1 cellular context compared by ENCODE assay signal in the genomic region with DNA sequence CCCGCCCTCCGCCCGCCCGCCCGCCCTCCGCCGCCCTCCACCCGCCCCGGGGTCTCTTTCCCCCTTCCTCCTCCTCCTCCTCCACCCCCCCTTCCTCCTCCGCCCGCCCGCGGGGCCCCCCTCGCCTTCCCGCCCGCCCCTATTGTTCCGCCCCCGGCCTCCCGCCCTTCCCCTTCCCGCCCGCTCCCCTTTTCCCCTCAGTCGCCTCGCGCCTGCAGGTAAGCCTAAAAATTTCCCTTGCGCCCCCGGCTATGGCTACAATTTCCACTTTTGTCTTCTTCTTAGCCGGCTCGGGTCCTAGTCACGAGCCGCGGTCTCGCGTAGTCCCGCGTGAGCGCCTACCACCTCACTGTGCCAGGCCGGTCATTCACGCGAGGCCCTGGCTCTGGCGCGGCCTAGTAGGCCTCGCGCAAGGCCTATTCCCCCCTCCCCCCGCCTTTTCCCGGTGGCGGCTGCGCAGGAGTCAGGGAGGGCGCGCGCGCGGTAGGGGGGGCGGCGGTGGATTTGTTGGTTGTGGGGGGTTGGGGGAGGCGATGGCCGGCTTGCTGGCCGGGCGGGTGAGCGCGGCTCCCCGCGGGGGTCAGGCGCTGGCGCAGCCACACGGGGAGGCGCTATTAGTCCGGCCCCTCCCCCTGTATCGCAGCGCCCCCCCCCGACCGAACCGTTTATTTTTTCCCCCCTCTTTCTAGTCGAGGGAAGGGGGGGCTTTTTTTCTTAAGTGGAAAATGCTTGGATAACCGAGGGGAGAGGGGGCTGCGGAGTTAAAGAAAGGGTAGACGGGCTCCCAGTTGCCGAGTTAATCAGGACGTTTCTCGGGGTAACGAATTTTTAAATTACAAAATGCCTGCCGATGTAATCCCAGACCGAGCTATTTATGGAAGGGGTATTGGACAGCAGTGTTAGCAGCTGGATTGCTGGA.
TF ChIP-seq lines count a peak whose summit lies in the region.

No MANE protein-coding gene starts in this region.

TF ChIP-seq in HepG2, 621 proteins besides CTCF, POLR2A, EP300 and RAD21 (continued from another document and continues in another):
- TF ChIP-seq DPF2 (CRISPR knock-in tag; IDR thresholded peaks at IDR 0.05; ENCODE audit: borderline replicate concordance, low read depth) (no peak), ZNF383 (CRISPR knock-in tag; IDR thresholded peaks at IDR 0.05; ENCODE audit: borderline replicate concordance) (no peak), HNF4A (CRISPR knock-in tag; IDR thresholded peaks at IDR 0.05) (0 out of 2 replicates have a peak, but pooled peaks have one; percentile 15), NFYC (CRISPR knock-in tag; IDR thresholded peaks at IDR 0.05) (no peak), RFX5 (IDR thresholded peaks at IDR 0.05; ENCODE audit: low read depth, low read length) (no peak), TCF7L2 (IDR thresholded peaks at IDR 0.05; ENCODE audit: low read depth, low read length) (no peak), MXD4 (CRISPR knock-in tag; IDR thresholded peaks at IDR 0.05) (no peak), SSRP1 (CRISPR knock-in tag; IDR thresholded peaks at IDR 0.05) (no peak), GATAD1 (CRISPR knock-in tag; IDR thresholded peaks at IDR 0.05) (peak; percentile 62; the same call in 1 of the 2 replicates), ZNF484 (CRISPR knock-in tag; IDR thresholded peaks at IDR 0.05; ENCODE audit: borderline replicate concordance, low read depth) (no peak; the same call in 1 of the 2 replicates), ZNF567 (CRISPR knock-in tag; IDR thresholded peaks at IDR 0.05; ENCODE audit: borderline replicate concordance) (no peak), NFYB (CRISPR knock-in tag; IDR thresholded peaks at IDR 0.05) (no peak), SPEN (CRISPR knock-in tag; IDR thresholded peaks at IDR 0.05; ENCODE audit: low read depth) (peak; percentile 96; the same call in 1 of the 2 replicates), ZNF775 (CRISPR knock-in tag; IDR thresholded peaks at IDR 0.05; ENCODE audit: borderline replicate concordance) (no peak), EEA1 (CRISPR knock-in tag; IDR thresholded peaks at IDR 0.05; ENCODE audit: borderline replicate concordance) (no peak), ZMYM3 (CRISPR knock-in tag; IDR thresholded peaks at IDR 0.05) (no peak), ZNF256 (CRISPR knock-in tag; conservative IDR thresholded peaks at IDR 0.05) (0 out of 2 replicates have a peak, but pooled peaks have one; percentile 30), DNMT3B (CRISPR knock-in tag; conservative IDR thresholded peaks at IDR 0.05) (0 out of 2 replicates have a peak, but pooled peaks have one; percentile 28), ZNF224 (CRISPR knock-in tag; IDR thresholded peaks at IDR 0.05) (0 out of 2 replicates have a peak, but pooled peaks have one; percentile 43), NR2F1 (CRISPR knock-in tag; IDR thresholded peaks at IDR 0.05) (no peak), SNAI1 (CRISPR knock-in tag; IDR thresholded peaks at IDR 0.05; ENCODE audit: borderline replicate concordance) (no peak), CCDC6 (CRISPR knock-in tag; IDR thresholded peaks at IDR 0.05) (no peak), SIN3A (IDR thresholded peaks at IDR 0.05; ENCODE audit: borderline replicate concordance, low read depth, low read length) (peak; percentile 33; the same call in 1 of the 2 replicates), ETV6 (CRISPR knock-in tag; conservative IDR thresholded peaks at IDR 0.05) (peak; percentile 27; the same call in 1 of the 2 replicates), YY1 (IDR thresholded peaks at IDR 0.05; ENCODE audit: insufficient read depth, insufficient replicate concordance, low read depth, low read length) (peak; percentile 53), SAFB2 (CRISPR knock-in tag; IDR thresholded peaks at IDR 0.05; ENCODE audit: borderline replicate concordance, low read depth) (0 out of 2 replicates have a peak, but pooled peaks have one; percentile 17), ZNF577 (CRISPR knock-in tag; IDR thresholded peaks at IDR 0.05; ENCODE audit: borderline replicate concordance, low read depth) (no peak), ZNF367 (CRISPR knock-in tag; IDR thresholded peaks at IDR 0.05; ENCODE audit: borderline replicate concordance) (0 out of 2 replicates have a peak, but pooled peaks have one; percentile 75), ZNF136 (CRISPR knock-in tag; IDR thresholded peaks at IDR 0.05; ENCODE audit: low read depth) (no peak), JUND (CRISPR knock-in tag; IDR thresholded peaks at IDR 0.05) (no peak), RNF2 (conservative IDR thresholded peaks at IDR 0.05; ENCODE audit: low read depth) (no peak), HHEX (CRISPR knock-in tag; IDR thresholded peaks at IDR 0.05) (no peak)
- TF ChIP-seq, protein P1, sequence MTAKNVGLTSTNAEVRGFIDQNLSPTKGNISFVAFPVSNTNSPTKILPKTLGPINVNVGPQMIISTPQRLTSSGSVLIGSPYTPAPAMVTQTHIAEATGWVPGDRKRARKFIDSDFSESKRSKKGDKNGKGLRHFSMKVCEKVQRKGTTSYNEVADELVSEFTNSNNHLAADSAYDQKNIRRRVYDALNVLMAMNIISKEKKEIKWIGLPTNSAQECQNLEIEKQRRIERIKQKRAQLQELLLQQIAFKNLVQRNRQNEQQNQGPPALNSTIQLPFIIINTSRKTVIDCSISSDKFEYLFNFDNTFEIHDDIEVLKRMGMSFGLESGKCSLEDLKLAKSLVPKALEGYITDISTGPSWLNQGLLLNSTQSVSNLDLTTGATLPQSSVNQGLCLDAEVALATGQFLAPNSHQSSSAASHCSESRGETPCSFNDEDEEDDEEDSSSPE (CRISPR knock-in tag; IDR thresholded peaks at IDR 0.05) = peak; percentile 64; the same call in 1 of the 2 replicates
- TF ChIP-seq, protein P2, sequence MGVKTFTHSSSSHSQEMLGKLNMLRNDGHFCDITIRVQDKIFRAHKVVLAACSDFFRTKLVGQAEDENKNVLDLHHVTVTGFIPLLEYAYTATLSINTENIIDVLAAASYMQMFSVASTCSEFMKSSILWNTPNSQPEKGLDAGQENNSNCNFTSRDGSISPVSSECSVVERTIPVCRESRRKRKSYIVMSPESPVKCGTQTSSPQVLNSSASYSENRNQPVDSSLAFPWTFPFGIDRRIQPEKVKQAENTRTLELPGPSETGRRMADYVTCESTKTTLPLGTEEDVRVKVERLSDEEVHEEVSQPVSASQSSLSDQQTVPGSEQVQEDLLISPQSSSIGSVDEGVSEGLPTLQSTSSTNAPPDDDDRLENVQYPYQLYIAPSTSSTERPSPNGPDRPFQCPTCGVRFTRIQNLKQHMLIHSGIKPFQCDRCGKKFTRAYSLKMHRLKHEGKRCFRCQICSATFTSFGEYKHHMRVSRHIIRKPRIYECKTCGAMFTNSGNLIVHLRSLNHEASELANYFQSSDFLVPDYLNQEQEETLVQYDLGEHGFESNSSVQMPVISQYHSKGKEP (CRISPR knock-in tag; IDR thresholded peaks at IDR 0.05) = no peak
- TF ChIP-seq, protein P3, sequence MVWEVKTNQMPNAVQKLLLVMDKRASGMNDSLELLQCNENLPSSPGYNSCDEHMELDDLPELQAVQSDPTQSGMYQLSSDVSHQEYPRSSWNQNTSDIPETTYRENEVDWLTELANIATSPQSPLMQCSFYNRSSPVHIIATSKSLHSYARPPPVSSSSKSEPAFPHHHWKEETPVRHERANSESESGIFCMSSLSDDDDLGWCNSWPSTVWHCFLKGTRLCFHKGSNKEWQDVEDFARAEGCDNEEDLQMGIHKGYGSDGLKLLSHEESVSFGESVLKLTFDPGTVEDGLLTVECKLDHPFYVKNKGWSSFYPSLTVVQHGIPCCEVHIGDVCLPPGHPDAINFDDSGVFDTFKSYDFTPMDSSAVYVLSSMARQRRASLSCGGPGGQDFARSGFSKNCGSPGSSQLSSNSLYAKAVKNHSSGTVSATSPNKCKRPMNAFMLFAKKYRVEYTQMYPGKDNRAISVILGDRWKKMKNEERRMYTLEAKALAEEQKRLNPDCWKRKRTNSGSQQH (CRISPR knock-in tag; IDR thresholded peaks at IDR 0.05; ENCODE audit: low read depth) = peak; percentile 87; the same call in 1 of the 2 replicates
- TF ChIP-seq, protein P4, sequence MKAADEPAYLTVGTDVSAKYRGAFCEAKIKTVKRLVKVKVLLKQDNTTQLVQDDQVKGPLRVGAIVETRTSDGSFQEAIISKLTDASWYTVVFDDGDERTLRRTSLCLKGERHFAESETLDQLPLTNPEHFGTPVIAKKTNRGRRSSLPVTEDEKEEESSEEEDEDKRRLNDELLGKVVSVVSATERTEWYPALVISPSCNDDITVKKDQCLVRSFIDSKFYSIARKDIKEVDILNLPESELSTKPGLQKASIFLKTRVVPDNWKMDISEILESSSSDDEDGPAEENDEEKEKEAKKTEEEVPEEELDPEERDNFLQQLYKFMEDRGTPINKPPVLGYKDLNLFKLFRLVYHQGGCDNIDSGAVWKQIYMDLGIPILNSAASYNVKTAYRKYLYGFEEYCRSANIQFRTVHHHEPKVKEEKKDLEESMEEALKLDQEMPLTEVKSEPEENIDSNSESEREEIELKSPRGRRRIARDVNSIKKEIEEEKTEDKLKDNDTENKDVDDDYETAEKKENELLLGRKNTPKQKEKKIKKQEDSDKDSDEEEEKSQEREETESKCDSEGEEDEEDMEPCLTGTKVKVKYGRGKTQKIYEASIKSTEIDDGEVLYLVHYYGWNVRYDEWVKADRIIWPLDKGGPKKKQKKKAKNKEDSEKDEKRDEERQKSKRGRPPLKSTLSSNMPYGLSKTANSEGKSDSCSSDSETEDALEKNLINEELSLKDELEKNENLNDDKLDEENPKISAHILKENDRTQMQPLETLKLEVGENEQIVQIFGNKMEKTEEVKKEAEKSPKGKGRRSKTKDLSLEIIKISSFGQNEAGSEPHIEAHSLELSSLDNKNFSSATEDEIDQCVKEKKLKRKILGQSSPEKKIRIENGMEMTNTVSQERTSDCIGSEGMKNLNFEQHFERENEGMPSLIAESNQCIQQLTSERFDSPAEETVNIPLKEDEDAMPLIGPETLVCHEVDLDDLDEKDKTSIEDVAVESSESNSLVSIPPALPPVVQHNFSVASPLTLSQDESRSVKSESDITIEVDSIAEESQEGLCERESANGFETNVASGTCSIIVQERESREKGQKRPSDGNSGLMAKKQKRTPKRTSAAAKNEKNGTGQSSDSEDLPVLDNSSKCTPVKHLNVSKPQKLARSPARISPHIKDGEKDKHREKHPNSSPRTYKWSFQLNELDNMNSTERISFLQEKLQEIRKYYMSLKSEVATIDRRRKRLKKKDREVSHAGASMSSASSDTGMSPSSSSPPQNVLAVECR (CRISPR knock-in tag; IDR thresholded peaks at IDR 0.05; ENCODE audit: borderline replicate concordance) = peak; percentile 57; the same call in 1 of the 2 replicates
- TF ChIP-seq, protein P5, sequence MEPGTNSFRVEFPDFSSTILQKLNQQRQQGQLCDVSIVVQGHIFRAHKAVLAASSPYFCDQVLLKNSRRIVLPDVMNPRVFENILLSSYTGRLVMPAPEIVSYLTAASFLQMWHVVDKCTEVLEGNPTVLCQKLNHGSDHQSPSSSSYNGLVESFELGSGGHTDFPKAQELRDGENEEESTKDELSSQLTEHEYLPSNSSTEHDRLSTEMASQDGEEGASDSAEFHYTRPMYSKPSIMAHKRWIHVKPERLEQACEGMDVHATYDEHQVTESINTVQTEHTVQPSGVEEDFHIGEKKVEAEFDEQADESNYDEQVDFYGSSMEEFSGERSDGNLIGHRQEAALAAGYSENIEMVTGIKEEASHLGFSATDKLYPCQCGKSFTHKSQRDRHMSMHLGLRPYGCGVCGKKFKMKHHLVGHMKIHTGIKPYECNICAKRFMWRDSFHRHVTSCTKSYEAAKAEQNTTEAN (CRISPR knock-in tag; conservative IDR thresholded peaks at IDR 0.05) = 0 out of 2 replicates have a peak, but pooled peaks have one; percentile 21
- TF ChIP-seq, protein P6, sequence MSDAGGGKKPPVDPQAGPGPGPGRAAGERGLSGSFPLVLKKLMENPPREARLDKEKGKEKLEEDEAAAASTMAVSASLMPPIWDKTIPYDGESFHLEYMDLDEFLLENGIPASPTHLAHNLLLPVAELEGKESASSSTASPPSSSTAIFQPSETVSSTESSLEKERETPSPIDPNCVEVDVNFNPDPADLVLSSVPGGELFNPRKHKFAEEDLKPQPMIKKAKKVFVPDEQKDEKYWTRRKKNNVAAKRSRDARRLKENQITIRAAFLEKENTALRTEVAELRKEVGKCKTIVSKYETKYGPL (CRISPR knock-in tag; IDR thresholded peaks at IDR 0.05) = 0 out of 2 replicates have a peak, but pooled peaks have one; percentile 42
